15 cellular contexts compared by ENCODE assay signal in genomic region chr16:896261-897199, GRCh38.
A peak's percentile ranks its signal among the peaks of the same experiment; 100 is the strongest.
DNase-seq lines count a peak whose midpoint lies in the region; ATAC-seq, FAIRE-seq and TF ChIP-seq lines count a peak whose summit lies in the region.
"Had no signal": no experiment of that assay in that cellular context is flagged by ENCODE, and none has a peak within 500 bp of the region (broad histone marks: within the 10 kb centered on the region; RNA-seq: fewer than 3 reads in every experiment).

No MANE protein-coding gene starts in this region.

- no peaks in the 10 kb centered on the region for H3K9me1 ChIP-seq in K562 (ENCODE audit: control insufficient read depth, insufficient read depth, low read length)

- WGBS in K562 (ENCODE audit: insufficient coverage, low coverage, missing lambda C conversion rate): 11% methylated on average over 33 of the region's 33 CpGs
- WGBS in neuronal stem cell (ENCODE audit: extremely low coverage in 2 of 2, insufficient read length in 2 of 2, insufficient replicate concordance in 1 of 2), 2 donors: no CpG with 5 or more reads among the region's 33 CpGs
- WGBS in tibial nerve, 2 donors: 42 to 48% methylated on average over 27 to 33 of the region's 33 CpGs

- no peak overlapping the region for H4K8ac ChIP-seq in neuronal stem cell (ENCODE audit: low read depth, low read length)

- H3K27me3 ChIP-seq in K562 (ENCODE audit: control insufficient read depth in 2 of 2, insufficient read depth in 2 of 2, low read length in 2 of 2) (peaks cover 38 to 93% of the 10 kb centered on the region in 2 experiments; a peak in 4 of 5 replicates), neuronal stem cell (ENCODE audit: control insufficient read depth in 3 of 3, insufficient read depth in 3 of 3, low read depth in 1 of 3, low read length in 3 of 3) (no peaks in the 10 kb centered on the region), tibial nerve (no peaks in the 10 kb centered on the region)
- H3K27me3 ChIP-seq: SJCRH30 had no signal

- TF ChIP-seq RAD21 in K562 (CRISPR knock-in tag; conservative IDR thresholded peaks at IDR 0.05 in 1 of 2, IDR thresholded peaks at IDR 0.05 in 1 of 2): no peak

- no peaks in the 10 kb centered on the region for H3K79me2 ChIP-seq in K562 (ENCODE audit: control insufficient read depth, insufficient read depth, low read length)

- H2AFZ ChIP-seq in K562 (ENCODE audit: low read depth, low read length): no peak overlapping the region
- H2AFZ ChIP-seq in neuronal stem cell (ENCODE audit: low read length): no peak overlapping the region

- no peak overlapping the region for H3K23ac ChIP-seq in neuronal stem cell (ENCODE audit: low read depth, low read length, poor library complexity)

- H3K4ac ChIP-seq in neuronal stem cell (ENCODE audit: low read length): no peak overlapping the region

- H3K9me3 ChIP-seq in K562 (replicated peaks; ENCODE audit: control insufficient read depth, insufficient read depth, low read depth, low read length) (no peaks in the 10 kb centered on the region), neuronal stem cell (replicated peaks in 1 of 2; ENCODE audit: control insufficient read depth in 2 of 2, insufficient read depth in 1 of 2, low read depth in 1 of 2, low read length in 2 of 2) (no peaks in the 10 kb centered on the region), tibial nerve (no peaks in the 10 kb centered on the region)
- H3K9me3 ChIP-seq: SJCRH30 had no signal

- no TSS peak for BruUV-seq in K562 (replicated peaks; lab: Mats Ljungman, UMichigan)

- peak overlapping the region; percentile 56 for H3K14ac ChIP-seq in neuronal stem cell (ENCODE audit: low read length)

- TF ChIP-seq EP300 in K562 (IDR thresholded peaks at IDR 0.05; ENCODE audit: low read length) (no peak), tibial nerve (IDR thresholded peaks at IDR 0.05) (peak in 1 of 2 donors; percentile 55)

- peaks cover 25% of the 10 kb centered on the region for H4K20me1 ChIP-seq in K562 (replicated peaks; ENCODE audit: control insufficient read depth, insufficient read depth, low read length)

- CTCF ChIA-PET in K562 (lab: Yijun Ruan, JAX; ENCODE audit: low intra/inter-chr PET ratio): no interaction called here

- no peak overlapping the region for H3K9ac ChIP-seq in K562 (ENCODE audit: insufficient read depth in 1 of 2, low read depth in 2 of 2, low read length in 2 of 2)
- H3K9ac ChIP-seq in neuronal stem cell (ENCODE audit: low read depth, low read length, poor library complexity): peak overlapping the region; percentile 60

- H3K27ac ChIP-seq in K562 (ENCODE audit: extremely low read depth, low read depth, low read length) (no peak overlapping the region), neuronal stem cell (replicated peaks; ENCODE audit: low read length) (no peak overlapping the region), tibial nerve (peak overlapping the region in 3 of 4 donors; percentile 64 to 82 (median 65))
- H3K27ac ChIP-seq: SJCRH30 had no signal

- POLR2A ChIA-PET in K562 (lab: Yijun Ruan, JAX): no interaction called here

- TF ChIP-seq POLR2A in K562 (conservative IDR thresholded peaks at IDR 0.05) (no peak), tibial nerve (IDR thresholded peaks at IDR 0.05) (no peak)

- H3K18ac ChIP-seq in neuronal stem cell (ENCODE audit: low read length): no peak overlapping the region

- H2AK5ac ChIP-seq in neuronal stem cell (ENCODE audit: low read depth, low read length): no peak overlapping the region

- DNase-seq in K562 (ENCODE audit: extremely low read depth in 1 of 4, low spot score in 3 of 4) (no peak), globus pallidus (ENCODE audit: low spot score) (peak; percentile 79), neuronal stem cell (ENCODE audit: low spot score) (no peak), tibial nerve (ENCODE audit: low spot score in 2 of 2) (no peak), activated gamma-delta T cell treated with Interleukin-2 at 50 U/mL for 16 hours (no peak), urothelium cell line (ENCODE audit: low spot score) (no peak)
- DNase-seq: HCEC 1CT; NCI-H146; NCI-H2227 treated with DMSO at 0.1 percent for 48 hours; NCI-H524 treated with DMSO at 0.1 percent for 48 hours; NK-92 treated with Interleukin-12 subunit alpha and Interleukin-12 subunit beta, amount 100 ng/mL, for 24 hours; OCI-M1; RPMI8226; SJCRH30 had no signal

- H2BK15ac ChIP-seq in neuronal stem cell (ENCODE audit: low read length): no peak overlapping the region

- H2BK120ac ChIP-seq in neuronal stem cell (ENCODE audit: low read depth, low read length): no peak overlapping the region

- H3K4me1 ChIP-seq in K562 (replicated peaks in 1 of 2; ENCODE audit: control insufficient read depth in 2 of 2, insufficient read depth in 2 of 2, low read length in 2 of 2): peaks cover 0 to 40% of the 10 kb centered on the region in 2 experiments; a peak in 2 of 5 replicates
- H3K4me1 ChIP-seq in neuronal stem cell (ENCODE audit: control insufficient read depth in 2 of 2, insufficient read depth in 1 of 2, low read depth in 1 of 2, low read length in 2 of 2): peaks cover 0 to 5% of the 10 kb centered on the region in 2 donors
- H3K4me1 ChIP-seq in tibial nerve: peaks cover 0 to 39% (median 8%) of the 10 kb centered on the region in 4 donors
- H3K4me1 ChIP-seq: SJCRH30 had no signal

- H3K79me1 ChIP-seq in neuronal stem cell (ENCODE audit: low read depth, low read length): peaks cover 3% of the 10 kb centered on the region

- intact Hi-C loops in K562 (cut with micrococcal nuclease): no loop called here

- H4K91ac ChIP-seq in neuronal stem cell (ENCODE audit: low read depth, low read length, poor library complexity): no peak overlapping the region

- ATAC-seq in K562 (no peak), GM21723 (IDR thresholded peaks at IDR 0.05; ENCODE audit: unreplicated experiment) (no peak)

- H2BK12ac ChIP-seq in neuronal stem cell (ENCODE audit: low read length): no peak overlapping the region

- TF ChIP-seq CTCF in K562 (IDR thresholded peaks at IDR 0.05 in 2 of 3, conservative IDR thresholded peaks at IDR 0.05 in 1 of 3; ENCODE audit: insufficient read depth in 2 of 3, low read depth in 1 of 3, low read length in 3 of 3) (no peak), tibial nerve (IDR thresholded peaks at IDR 0.05) (no peak)

- FAIRE-seq in K562 (lab: Jason Lieb, UNC): no peak
- no peak for FAIRE-seq in urothelium cell line (lab: Jason Lieb, UNC)

- no peak overlapping the region for H3K4me3 ChIP-seq in K562
- no peak overlapping the region for H3K4me3 ChIP-seq in neuronal stem cell (ENCODE audit: low read length in 2 of 2)
- no peak overlapping the region for H3K4me3 ChIP-seq in tibial nerve
- H3K4me3 ChIP-seq: SJCRH30 had no signal

- no peak overlapping the region for H3K4me2 ChIP-seq in K562 (ENCODE audit: insufficient read depth, low read length)
- no peak overlapping the region for H3K4me2 ChIP-seq in neuronal stem cell (ENCODE audit: insufficient read depth, low read length, poor library complexity, severe bottlenecking)

- no peaks in the 10 kb centered on the region for H3K36me3 ChIP-seq in K562 (ENCODE audit: control insufficient read depth, insufficient read depth, low read length)
- no peaks in the 10 kb centered on the region for H3K36me3 ChIP-seq in neuronal stem cell (replicated peaks in 1 of 2; ENCODE audit: control insufficient read depth in 2 of 2, insufficient read depth in 2 of 2, low read length in 2 of 2)
- peaks cover 0 to 26% (median 0%) of the 10 kb centered on the region in 3 donors for H3K36me3 ChIP-seq in tibial nerve
- H3K36me3 ChIP-seq: SJCRH30 had no signal

- in situ Hi-C loops in K562 (cut with MboI): no loop called here

- no peak overlapping the region for H2BK5ac ChIP-seq in neuronal stem cell (ENCODE audit: low read length)

TF ChIP-seq in K562, 482 proteins besides CTCF, POLR2A, EP300 and RAD21:
- TF ChIP-seq SPI1 (IDR thresholded peaks at IDR 0.05; ENCODE audit: borderline replicate concordance, low read depth, low read length) (0 out of 2 replicates have a peak, but pooled peaks have one; percentile 34), IRF2 (CRISPR knock-in tag; IDR thresholded peaks at IDR 0.05) (no peak)
TF ChIP-seq in K562: peak in this region for 1.

Comparison
In these comparisons a context has a peak if more than half of its experiments do, and no peak if none do; other contexts are left out.
1. H3K27ac ChIP-seq: peak in tibial nerve (3 of 4); none in K562 (single experiment) and neuronal stem cell (single experiment).